In genomic region chr17:46795379-46795952, GRCh38 we compare ENCODE assay signal across 16 cellular contexts. TPM values are rescaled to one million over a fixed set of nuclear protein-coding genes. Genes with fewer than 3 reads are reported as not detected.
DNase-seq lines count a peak whose midpoint lies in the region; ATAC-seq and TF ChIP-seq lines count a peak whose summit lies in the region.
"Had no signal": no experiment of that assay in that cellular context is flagged by ENCODE, and none has a peak within 500 bp of the region (broad histone marks: within the 10 kb centered on the region; RNA-seq: fewer than 3 reads in every experiment).

No MANE protein-coding gene starts in this region.

- H3K4me2 ChIP-seq in HCT116 (ENCODE audit: low read length), result peak overlapping the region; percentile 68

- peaks cover 23 to 31% of the 10 kb centered on the region in 2 experiments for H3K4me1 ChIP-seq in HCT116 (ENCODE audit: control insufficient read depth in 1 of 2, insufficient read depth in 2 of 2, low read length in 2 of 2)
- H3K4me1 ChIP-seq in left ventricle myocardium inferior, result no peaks in the 10 kb centered on the region
- H3K4me1 ChIP-seq: psoas muscle had no signal

- H3K27ac ChIP-seq in HCT116 (ENCODE audit: low read depth, low read length), result peak overlapping the region; percentile 71
- no peak overlapping the region for H3K27ac ChIP-seq in RWPE1
- no peak overlapping the region for H3K27ac ChIP-seq in left ventricle myocardium inferior (replicated peaks)
- H3K27ac ChIP-seq: cardiac muscle cell, psoas muscle, WERI-Rb-1 had no signal

- no peak overlapping the region for H3K4me3 Mint-ChIP-seq in endothelial cell (ENCODE audit: unreplicated experiment)
- H3K4me3 Mint-ChIP-seq: activated naive CD4-positive, alpha-beta T cell treated with anti-CD3 and anti-CD28 coated beads for 36 hours had no signal

- H3K36me3 Mint-ChIP-seq in endothelial cell (ENCODE audit: low read depth, unreplicated experiment), result peaks cover 2% of the 10 kb centered on the region

- no peak; the same call in 1 of the 2 replicates for TF ChIP-seq RAD21 in HCT116 (IDR thresholded peaks at IDR 0.05; ENCODE audit: low read depth)

- no peaks in the 10 kb centered on the region for H3K9me3 ChIP-seq in HCT116 (ENCODE audit: control insufficient read depth in 1 of 2, insufficient read depth in 1 of 2, low read depth in 1 of 2, low read length in 2 of 2)
- no peaks in the 10 kb centered on the region for H3K9me3 ChIP-seq in left ventricle myocardium inferior (replicated peaks)
- H3K9me3 ChIP-seq: psoas muscle had no signal

- no peaks in the 10 kb centered on the region for H3K9me2 ChIP-seq in HCT116 (ENCODE audit: insufficient read depth)

- RAD21 ChIA-PET in HCT116 (lab: Charles Lee; ENCODE audit: low non-redundant PET in 1 of 2, low total read pairs in 2 of 2, uncharacterized antibody in 2 of 2, unreplicated experiment in 2 of 2), result no interaction called here

- no TSS peak for BruUV-seq in HCT116 (replicated peaks; lab: Mats Ljungman, UMichigan)

- intact Hi-C loops in HCT116 (cut with micrococcal nuclease), result no loop called here
- intact Hi-C loops in left ventricle myocardium inferior (cut with micrococcal nuclease), result no loop called here

- DNase-seq in A172 (ENCODE audit: low spot score) (peak; percentile 92), HCT116 (ENCODE audit: low read depth, low spot score) (peak; percentile 84), RWPE1 (ENCODE audit: low spot score) (peak; percentile 46), endothelial cell (ENCODE audit: low spot score) (no peak), left ventricle myocardium inferior (no peak)
- no peak for DNase-seq in activated CD8-positive, alpha-beta memory T cell treated with anti-CD3 and anti-CD28 coated beads, Interleukin-2, amount 50 U/mL, for 4 hours
- DNase-seq: activated naive CD4-positive, alpha-beta T cell treated with anti-CD3 and anti-CD28 coated beads for 36 hours; NCI-H1694 treated with DMSO at 0.1 percent for 48 hours; NCI-H446 treated with DMSO at 0.1 percent for 48 hours; psoas muscle; WERI-Rb-1 had no signal

- TF ChIP-seq POLR2A in HCT116 (IDR thresholded peaks at IDR 0.05; ENCODE audit: borderline replicate concordance, extremely low read depth, insufficient read depth, insufficient read length), result peak; percentile 11

- H3K79me2 ChIP-seq in HCT116 (ENCODE audit: insufficient read depth, low read length), result no peaks in the 10 kb centered on the region

- TF ChIP-seq CTCF in HCT116 (IDR thresholded peaks at IDR 0.05 in 2 of 3, conservative IDR thresholded peaks at IDR 0.05 in 1 of 3; ENCODE audit: borderline replicate concordance in 1 of 3, insufficient read depth in 1 of 3, low read depth in 2 of 3, low read length in 2 of 3), result no peak
- TF ChIP-seq CTCF in RWPE1 (conservative IDR thresholded peaks at IDR 0.05; ENCODE audit: low read depth), result no peak
- TF ChIP-seq CTCF in endothelial cell (IDR thresholded peaks at IDR 0.05; ENCODE audit: unreplicated experiment), result no peak
- no peak for TF ChIP-seq CTCF in left ventricle myocardium inferior (IDR thresholded peaks at IDR 0.05; ENCODE audit: borderline replicate concordance)

- no peaks in the 10 kb centered on the region for H3K36me3 ChIP-seq in HCT116 (ENCODE audit: control insufficient read depth in 1 of 2, insufficient read depth in 2 of 2, low read length in 2 of 2)
- no peaks in the 10 kb centered on the region for H3K36me3 ChIP-seq in left ventricle myocardium inferior
- H3K36me3 ChIP-seq: cardiac muscle cell, WERI-Rb-1 had no signal

- H3K4me3 ChIP-seq in HCT116 (replicated peaks in 1 of 2; ENCODE audit: low read depth in 1 of 2, low read length in 2 of 2) (peak overlapping the region; percentile 18 to 44), left ventricle myocardium inferior (no peak overlapping the region)
- H3K4me3 ChIP-seq: cardiac muscle cell, psoas muscle had no signal

- peak overlapping the region; percentile 43 for H3K27ac Mint-ChIP-seq in endothelial cell (ENCODE audit: unreplicated experiment)
- H3K27ac Mint-ChIP-seq: activated naive CD4-positive, alpha-beta T cell treated with anti-CD3 and anti-CD28 coated beads for 36 hours had no signal

- CTCF ChIA-PET in HCT116 (lab: Charles Lee) (interaction anchor here (1.2 kb wide), 1 partner anchor 40 kb away, joined by 5 read pairs; no protein-coding TSS in a partner anchor), RWPE1 (lab: Yijun Ruan, JAX) (no interaction called here)

- ATAC-seq in HCT116, result peak; percentile 95
- no peak for ATAC-seq in HG03159 (IDR thresholded peaks at IDR 0.05; ENCODE audit: unreplicated experiment)
- ATAC-seq in GM18519 (IDR thresholded peaks at IDR 0.05; ENCODE audit: low FRiP score, unreplicated experiment), result no peak
- ATAC-seq: psoas muscle had no signal

- H3K27me3 ChIP-seq in HCT116 (ENCODE audit: insufficient read depth, low read length) (no peaks in the 10 kb centered on the region), left ventricle myocardium inferior (ENCODE audit: low read depth) (peaks cover 68% of the 10 kb centered on the region)
- H3K27me3 ChIP-seq: cardiac muscle cell had no signal

- peak overlapping the region; percentile 40 for H3K9ac ChIP-seq in HCT116 (ENCODE audit: low read length)

- H3K27me3 Mint-ChIP-seq in endothelial cell (ENCODE audit: unreplicated experiment), result peaks cover 8% of the 10 kb centered on the region

- H3K4me1 Mint-ChIP-seq in endothelial cell (ENCODE audit: unreplicated experiment), result peaks cover 24% of the 10 kb centered on the region

- no peaks in the 10 kb centered on the region for H3K9me3 Mint-ChIP-seq in endothelial cell (ENCODE audit: unreplicated experiment)
- H3K9me3 Mint-ChIP-seq: activated naive CD4-positive, alpha-beta T cell treated with anti-CD3 and anti-CD28 coated beads for 36 hours had no signal

- H2AFZ ChIP-seq in HCT116 (ENCODE audit: low read depth, low read length, poor library complexity, severe bottlenecking), result peak overlapping the region; percentile 67

- no peaks in the 10 kb centered on the region for H4K20me1 ChIP-seq in HCT116 (ENCODE audit: insufficient read depth)

- POLR2A ChIA-PET in HCT116 (lab: Charles Lee), result interaction anchor here (0.5 to 1.1 kb wide), 2 partner anchors 9 to 11 kb away, joined by 3 to 4 read pairs; no protein-coding TSS in a partner anchor
- POLR2A ChIA-PET in RWPE1 (lab: Yijun Ruan, JAX; ENCODE audit: low non-redundant PET), result no interaction called here

TF ChIP-seq in HCT116, 20 proteins besides CTCF, POLR2A, EP300 and RAD21 (continues in another document):
- TF ChIP-seq ZNF274 (IDR thresholded peaks at IDR 0.05; ENCODE audit: low read depth, low read length), result no peak
- TF ChIP-seq JUND (IDR thresholded peaks at IDR 0.05), result peak; percentile 90
- TF ChIP-seq POLR2AphosphoS5 (IDR thresholded peaks at IDR 0.05; ENCODE audit: low read depth, low read length), result peak; percentile 63
- peak; percentile 91 for TF ChIP-seq SP1 (IDR thresholded peaks at IDR 0.05; ENCODE audit: low read depth)
- peak; percentile 91 for TF ChIP-seq FOSL1 (IDR thresholded peaks at IDR 0.05; ENCODE audit: low read depth)
- TF ChIP-seq CEBPB (IDR thresholded peaks at IDR 0.05; ENCODE audit: low read depth), result peak; percentile 88
- no peak for TF ChIP-seq EZH2phosphoT487 (IDR thresholded peaks at IDR 0.05; ENCODE audit: borderline replicate concordance)
- no peak for TF ChIP-seq EZH2 (IDR thresholded peaks at IDR 0.05)
- no peak for TF ChIP-seq SRF (IDR thresholded peaks at IDR 0.05; ENCODE audit: low read depth)
- TF ChIP-seq, protein P1, sequence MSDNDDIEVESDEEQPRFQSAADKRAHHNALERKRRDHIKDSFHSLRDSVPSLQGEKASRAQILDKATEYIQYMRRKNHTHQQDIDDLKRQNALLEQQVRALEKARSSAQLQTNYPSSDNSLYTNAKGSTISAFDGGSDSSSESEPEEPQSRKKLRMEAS (IDR thresholded peaks at IDR 0.05), result peak; percentile 81
- TF ChIP-seq SIN3A (IDR thresholded peaks at IDR 0.05; ENCODE audit: low read depth), result no peak
- TF ChIP-seq YY1 (IDR thresholded peaks at IDR 0.05; ENCODE audit: extremely low read depth, insufficient replicate concordance, low read depth, low read length), result no peak
- TF ChIP-seq TCF7L2 (IDR thresholded peaks at IDR 0.05; ENCODE audit: borderline replicate concordance, extremely low read depth, insufficient read depth, insufficient read length), result peak; percentile 92
- TF ChIP-seq, protein P2, sequence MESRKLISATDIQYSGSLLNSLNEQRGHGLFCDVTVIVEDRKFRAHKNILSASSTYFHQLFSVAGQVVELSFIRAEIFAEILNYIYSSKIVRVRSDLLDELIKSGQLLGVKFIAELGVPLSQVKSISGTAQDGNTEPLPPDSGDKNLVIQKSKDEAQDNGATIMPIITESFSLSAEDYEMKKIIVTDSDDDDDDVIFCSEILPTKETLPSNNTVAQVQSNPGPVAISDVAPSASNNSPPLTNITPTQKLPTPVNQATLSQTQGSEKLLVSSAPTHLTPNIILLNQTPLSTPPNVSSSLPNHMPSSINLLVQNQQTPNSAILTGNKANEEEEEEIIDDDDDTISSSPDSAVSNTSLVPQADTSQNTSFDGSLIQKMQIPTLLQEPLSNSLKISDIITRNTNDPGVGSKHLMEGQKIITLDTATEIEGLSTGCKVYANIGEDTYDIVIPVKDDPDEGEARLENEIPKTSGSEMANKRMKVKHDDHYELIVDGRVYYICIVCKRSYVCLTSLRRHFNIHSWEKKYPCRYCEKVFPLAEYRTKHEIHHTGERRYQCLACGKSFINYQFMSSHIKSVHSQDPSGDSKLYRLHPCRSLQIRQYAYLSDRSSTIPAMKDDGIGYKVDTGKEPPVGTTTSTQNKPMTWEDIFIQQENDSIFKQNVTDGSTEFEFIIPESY (IDR thresholded peaks at IDR 0.05; ENCODE audit: extremely low read depth, insufficient replicate concordance, low read length), result peak; percentile 51
- TF ChIP-seq ATF3 (IDR thresholded peaks at IDR 0.05), result no peak; the same call in 1 of the 2 replicates

RNA-seq across cellular contexts. Expression of gene WNT3, which starts 23.0 kb away (rescaled TPM):
- 5.3 and 6.0 TPM in 2 replicates for total RNA-seq in A172 (2014; rRNA removed; shearing (Covaris generic))
- total RNA-seq in HCT116 (2021; ENCODE audit: unreplicated experiment), result 5.5 TPM
- 3.4 TPM in 2 replicates for polyA plus RNA-seq in HCT116 (2012)
- 14.4 TPM for total RNA-seq in endothelial cell (ENCODE audit: unreplicated experiment)
- 0.96 TPM for total RNA-seq in left ventricle myocardium inferior
- total RNA-seq: activated naive CD4-positive, alpha-beta T cell treated with anti-CD3 and anti-CD28 coated beads for 36 hours had no signal

RNA-seq across cellular contexts. Expression of gene WNT9B, which starts 55.9 kb away (rescaled TPM):
- not detected in 2 replicates for total RNA-seq in A172 (2014; rRNA removed; shearing (Covaris generic))
- total RNA-seq in HCT116 (2021; ENCODE audit: unreplicated experiment) (not detected), endothelial cell (ENCODE audit: unreplicated experiment) (0.26 TPM), left ventricle myocardium inferior (0.85 TPM)
- polyA plus RNA-seq in HCT116 (2012), result not detected in 2 replicates
- total RNA-seq: activated CD8-positive, alpha-beta memory T cell treated with anti-CD3 and anti-CD28 coated beads for 36 hours; activated naive CD4-positive, alpha-beta T cell treated with anti-CD3 and anti-CD28 coated beads for 36 hours; cardiac muscle cell; myocyte had no signal

Comparison
In these comparisons a context has a peak if more than half of its experiments do, and no peak if none do; other contexts are left out.
1. DNase-seq: peak in A172 (single experiment), HCT116 (single experiment) and RWPE1 (single experiment); none in endothelial cell (single experiment), left ventricle myocardium inferior (single experiment) and activated CD8-positive, alpha-beta memory T cell treated with anti-CD3 and anti-CD28 coated beads, Interleukin-2, amount 50 U/mL, for 4 hours (single experiment).